ENCODE assay signal across 1 cellular context in the genomic region with DNA sequence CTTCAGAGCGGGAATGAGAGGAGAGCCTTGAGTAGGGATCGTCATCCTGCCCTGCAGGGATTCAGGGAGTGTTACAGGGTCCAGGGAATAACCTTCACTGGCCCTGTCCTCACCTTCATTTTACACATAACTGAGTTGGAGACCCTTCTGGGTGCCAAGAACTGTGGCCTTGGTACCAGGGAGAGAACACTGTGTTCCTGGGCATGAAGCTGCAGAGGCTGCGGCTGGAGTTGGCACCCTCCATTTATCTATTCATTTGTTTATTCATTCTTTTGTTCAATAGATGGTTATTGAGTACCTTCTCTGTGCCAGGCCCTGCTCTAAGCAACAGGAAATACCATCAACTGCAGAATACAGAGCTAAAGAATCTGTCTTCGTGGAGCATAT.
TF ChIP-seq lines count a peak whose summit lies in the region.

No MANE protein-coding gene starts in this region.

TF ChIP-seq in HepG2, 621 proteins besides CTCF, POLR2A, EP300 and RAD21 (continued from another document):
- TF ChIP-seq SP4 (CRISPR knock-in tag; IDR thresholded peaks at IDR 0.05): 0 out of 2 replicates have a peak, but pooled peaks have one; percentile 14
- TF ChIP-seq KLF11 (CRISPR knock-in tag; IDR thresholded peaks at IDR 0.05): no peak
